Comparison of ENCODE assay signal across 9 cellular contexts in the genomic region with DNA sequence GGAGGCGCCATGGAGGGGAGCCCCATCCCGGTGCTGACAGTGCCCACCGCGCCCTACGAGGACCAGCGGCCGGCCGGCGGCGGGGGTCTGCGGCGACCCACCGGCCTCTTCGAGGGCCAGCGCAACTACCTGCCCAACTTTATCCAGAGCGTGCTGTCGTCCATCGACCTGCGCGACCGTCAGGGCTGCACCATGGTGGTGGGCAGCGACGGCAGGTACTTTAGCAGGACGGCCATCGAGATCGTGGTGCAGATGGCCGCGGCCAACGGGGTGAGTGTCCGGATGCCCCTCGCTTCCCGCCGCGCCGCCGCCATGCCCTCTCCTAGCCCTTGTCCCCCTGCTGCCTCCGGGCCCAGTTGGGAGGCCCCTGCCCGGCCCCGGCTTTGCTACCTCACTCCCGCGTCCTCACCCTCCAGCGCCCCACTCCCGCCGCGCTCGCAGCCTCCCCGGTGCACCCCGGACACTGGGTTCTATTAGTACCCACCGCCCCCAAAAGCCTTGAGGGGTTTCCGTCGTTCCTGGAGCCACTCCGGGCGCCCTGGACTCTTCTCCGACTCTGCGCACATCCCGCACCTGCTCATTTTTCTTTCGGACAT. TPM values are rescaled to one million over a fixed set of nuclear protein-coding genes. Genes with fewer than 3 reads are reported as not detected.
A peak's percentile ranks its signal among the peaks of the same experiment; 100 is the strongest.
DNase-seq lines count a peak whose midpoint lies in the region; ATAC-seq, FAIRE-seq and TF ChIP-seq lines count a peak whose summit lies in the region.
"Not testable (repeated sequence)": the region's sequence is repeated elsewhere in the genome, so short reads cannot be mapped to it uniquely, and the experiment has no call there.
"Had no signal": no experiment of that assay in that cellular context is flagged by ENCODE, and none has a peak within 500 bp of the region (broad histone marks: within the 10 kb centered on the region; RNA-seq: fewer than 3 reads in every experiment).

No MANE protein-coding gene starts in this region.

- not testable (repeated sequence) for H3K9ac ChIP-seq in GM23248; neuronal stem cell (ENCODE audit: low read depth, low read length, poor library complexity)

- H2AFZ ChIP-seq in GM23248: not testable (repeated sequence)
- peak overlapping the region; percentile 89 for H2AFZ ChIP-seq in neuronal stem cell (ENCODE audit: low read length)

- not testable (repeated sequence) for H3K27ac ChIP-seq in GM23248; left lung; neuronal stem cell (replicated peaks; ENCODE audit: low read length)
- H3K27ac ChIP-seq in Peyer's patch: peak overlapping the region in 3 of 4 donors; percentile 55 to 86 (median 77)
- peak overlapping the region; percentile 91 to 97 (median 92) for H3K27ac ChIP-seq in gastroesophageal sphincter

- H3F3A ChIP-seq in GM23248 (ENCODE audit: insufficient read depth): not testable (repeated sequence)

- H4K8ac ChIP-seq in neuronal stem cell (ENCODE audit: low read depth, low read length): not testable (repeated sequence)

- not testable (repeated sequence) for H2AK5ac ChIP-seq in neuronal stem cell (ENCODE audit: low read depth, low read length)

- in situ Hi-C loops in GM23248 (cut with MboI): loop anchor here (25.0 kb wide), 1 partner anchor 155 kb away; no protein-coding TSS in a partner anchor

- not testable (repeated sequence) for H4K20me1 ChIP-seq in GM23248 (ENCODE audit: insufficient read depth)

- TF ChIP-seq EP300 in gastroesophageal sphincter (IDR thresholded peaks at IDR 0.05): not testable (repeated sequence)

- peak overlapping the region; percentile 69; the same call in 1 of the 2 replicates for H3K4me3 ChIP-seq in GM23248
- peak overlapping the region; percentile 44 to 71 (median 54) for H3K4me3 ChIP-seq in Peyer's patch
- H3K4me3 ChIP-seq in bronchial epithelial cell (ENCODE audit: low read depth, low read length): peak overlapping the region; percentile 6
- H3K4me3 ChIP-seq in gastroesophageal sphincter: peak overlapping the region; percentile 77 to 92
- H3K4me3 ChIP-seq in left lung: peak overlapping the region; percentile 46
- peak overlapping the region; percentile 34 to 79 for H3K4me3 ChIP-seq in neuronal stem cell (ENCODE audit: low read length in 2 of 2)

- H2BK12ac ChIP-seq in neuronal stem cell (ENCODE audit: low read length): not testable (repeated sequence)

- 11 to 16% methylated on average over 21 to 32 of the region's 57 CpGs for WGBS in GM23248 (ENCODE audit: low coverage in 1 of 2, low lambda C conversion rate in 2 of 2, missing lambda C conversion rate in 2 of 2), 2 experiments
- no CpG with 5 or more reads among the region's 57 CpGs for WGBS in gastroesophageal sphincter (ENCODE audit: low coverage in 1 of 2), 2 donors
- WGBS in neuronal stem cell (ENCODE audit: extremely low coverage in 2 of 2, insufficient read length in 2 of 2, insufficient replicate concordance in 1 of 2), 2 donors: no CpG with 5 or more reads among the region's 57 CpGs

- TF ChIP-seq CTCF in Peyer's patch (IDR thresholded peaks at IDR 0.05); bronchial epithelial cell (IDR thresholded peaks at IDR 0.05; ENCODE audit: insufficient read depth, low read length, severe bottlenecking); gastroesophageal sphincter (IDR thresholded peaks at IDR 0.05); left lung (IDR thresholded peaks at IDR 0.05): not testable (repeated sequence)

- not testable (repeated sequence) for FAIRE-seq in bronchial epithelial cell (lab: Jason Lieb, UNC)

- H3K79me1 ChIP-seq in neuronal stem cell (ENCODE audit: low read depth, low read length): not testable (repeated sequence)

- H3K4ac ChIP-seq in neuronal stem cell (ENCODE audit: low read length): not testable (repeated sequence)

- H3K14ac ChIP-seq in neuronal stem cell (ENCODE audit: low read length): not testable (repeated sequence)

- not testable (repeated sequence) for H3K27me3 ChIP-seq in GM23248 (replicated peaks; ENCODE audit: insufficient read depth); Peyer's patch; bronchial epithelial cell (ENCODE audit: control insufficient read depth, insufficient read depth, low read length); gastroesophageal sphincter
- H3K27me3 ChIP-seq in left lung (peaks cover 0 to 24% of the 10 kb centered on the region in 2 donors), neuronal stem cell (ENCODE audit: control insufficient read depth in 3 of 3, insufficient read depth in 3 of 3, low read depth in 1 of 3, low read length in 3 of 3) (peaks cover 0 to 42% (median 10%) of the 10 kb centered on the region in 3 experiments)

- H3K9me3 ChIP-seq in GM23248 (ENCODE audit: low read depth); Peyer's patch; gastroesophageal sphincter; left lung; neuronal stem cell (replicated peaks in 1 of 2; ENCODE audit: control insufficient read depth in 2 of 2, insufficient read depth in 1 of 2, low read depth in 1 of 2, low read length in 2 of 2): not testable (repeated sequence)

- not testable (repeated sequence) for H3K79me2 ChIP-seq in GM23248 (ENCODE audit: insufficient read depth)

- not testable (repeated sequence) for H2BK120ac ChIP-seq in neuronal stem cell (ENCODE audit: low read depth, low read length)

- H3K23ac ChIP-seq in neuronal stem cell (ENCODE audit: low read depth, low read length, poor library complexity): not testable (repeated sequence)

- not testable (repeated sequence) for H2BK15ac ChIP-seq in neuronal stem cell (ENCODE audit: low read length)

- not testable (repeated sequence) for H3K4me2 ChIP-seq in GM23248 (ENCODE audit: unreplicated experiment)
- H3K4me2 ChIP-seq in neuronal stem cell (ENCODE audit: insufficient read depth, low read length, poor library complexity, severe bottlenecking): peak overlapping the region; percentile 73

- DNase-seq in GM23248; bronchial epithelial cell (ENCODE audit: low read depth); neuronal stem cell (ENCODE audit: low spot score); stimulated activated effector memory CD8-positive, alpha-beta T cell treated with anti-CD3 and anti-CD28 coated beads, Interleukin-12 subunit alpha, Interleukin-12 subunit beta, amount 100 ng/mL, for 72 hours (ENCODE audit: low spot score in 2 of 2): not testable (repeated sequence)
- peak in 2 of 3 donors; percentile 39 to 42 for DNase-seq in Peyer's patch
- peak in 1 of 2 donors; percentile 81 for DNase-seq in left lung

- not testable (repeated sequence) for H3K36me3 Mint-ChIP-seq in stimulated activated effector memory CD8-positive, alpha-beta T cell treated with anti-CD3 and anti-CD28 coated beads, Interleukin-12 subunit alpha, Interleukin-12 subunit beta, amount 100 ng/mL, for 72 hours

- H3K4me1 ChIP-seq in GM23248 (ENCODE audit: insufficient read depth); Peyer's patch; left lung; neuronal stem cell (ENCODE audit: control insufficient read depth in 2 of 2, insufficient read depth in 1 of 2, low read depth in 1 of 2, low read length in 2 of 2): not testable (repeated sequence)
- H3K4me1 ChIP-seq in gastroesophageal sphincter: peaks cover 0 to 15% (median 0%) of the 10 kb centered on the region in 3 donors

- not testable (repeated sequence) for H3K36me3 ChIP-seq in GM23248 (ENCODE audit: low read depth); Peyer's patch; bronchial epithelial cell (ENCODE audit: control insufficient read depth, insufficient read depth, low read length); gastroesophageal sphincter; left lung; neuronal stem cell (replicated peaks in 1 of 2; ENCODE audit: control insufficient read depth in 2 of 2, insufficient read depth in 2 of 2, low read length in 2 of 2)

- not testable (repeated sequence) for H4K91ac ChIP-seq in neuronal stem cell (ENCODE audit: low read depth, low read length, poor library complexity)

- peak overlapping the region; percentile 71 for H3K18ac ChIP-seq in neuronal stem cell (ENCODE audit: low read length)

- TF ChIP-seq POLR2A in Peyer's patch (IDR thresholded peaks at IDR 0.05); gastroesophageal sphincter (IDR thresholded peaks at IDR 0.05): not testable (repeated sequence)

- H3K4me3 Mint-ChIP-seq in stimulated activated effector memory CD8-positive, alpha-beta T cell treated with anti-CD3 and anti-CD28 coated beads, Interleukin-12 subunit alpha, Interleukin-12 subunit beta, amount 100 ng/mL, for 72 hours: peak overlapping the region; percentile 43

- intact Hi-C loops in left lung (cut with DNase I): not testable (repeated sequence)

- not testable (repeated sequence) for H2BK5ac ChIP-seq in neuronal stem cell (ENCODE audit: low read length)

- not testable (repeated sequence) for H3K9me2 ChIP-seq in GM23248 (ENCODE audit: insufficient read depth)

- ATAC-seq in gastroesophageal sphincter: peak; percentile 24
- peak; percentile 29 for ATAC-seq in left lung
- peak; percentile 33 for ATAC-seq in stimulated activated effector memory CD8-positive, alpha-beta T cell treated with anti-CD3 and anti-CD28 coated beads, Interleukin-12 subunit alpha, Interleukin-12 subunit beta, amount 100 ng/mL, for 72 hours

- not testable (repeated sequence) for H3K4me1 Mint-ChIP-seq in stimulated activated effector memory CD8-positive, alpha-beta T cell treated with anti-CD3 and anti-CD28 coated beads, Interleukin-12 subunit alpha, Interleukin-12 subunit beta, amount 100 ng/mL, for 72 hours

- H3K27ac Mint-ChIP-seq in stimulated activated effector memory CD8-positive, alpha-beta T cell treated with anti-CD3 and anti-CD28 coated beads, Interleukin-12 subunit alpha, Interleukin-12 subunit beta, amount 100 ng/mL, for 72 hours: not testable (repeated sequence)

- H3K9me3 Mint-ChIP-seq in stimulated activated effector memory CD8-positive, alpha-beta T cell treated with anti-CD3 and anti-CD28 coated beads, Interleukin-12 subunit alpha, Interleukin-12 subunit beta, amount 100 ng/mL, for 72 hours: not testable (repeated sequence)

RNA-seq across cellular contexts. Expression of gene PGM5, which starts 0.8 kb away (rescaled TPM):
- total RNA-seq in GM23248 (2014; rRNA removed; shearing (Covaris generic)): 0.11 TPM in 1 of 2 replicates, not detected in the other
- polyA plus RNA-seq in GM23248 (2016; fragmentation: Nextera tagmentation; extraction: Ambion mirVana): 0.46 TPM in 1 of 2 replicates, not detected in the other
- 10 to 100 TPM in 3 of 4 donors, 1 to 10 TPM in 1; 7.5 to 30.5 (median 23.6) TPM for total RNA-seq in Peyer's patch
- total RNA-seq in bronchial epithelial cell: under 0.01 TPM in 1 of 2 replicates, not detected in the other
- total RNA-seq in gastroesophageal sphincter: 100 to 1,000 TPM; 502 to 719 (median 699) TPM
- 10 to 100 TPM; 12.7 to 21.7 TPM for total RNA-seq in left lung
- polyA plus RNA-seq in neuronal stem cell (2013, experiment 1 of 2): 0.64 TPM
- 0.53 TPM for polyA plus RNA-seq in neuronal stem cell (2013, experiment 2 of 2)
- total RNA-seq: activated CD4-positive, alpha-beta T cell treated with anti-CD3 and anti-CD28 coated beads, Interleukin-2, amount 10 ng/mL, durations not matched to agents 7 days and 5 days; activated T-helper 2 cell treated with anti-CD3 and anti-CD28 coated beads, Interferon-gamma antibody, Interleukin-2, Interleukin-4, amounts not matched to agents 10 μg/mL and 5 μg/mL and 100 μg/mL, durations not matched to agents 14 hours and 24 hours and 36 hours had no signal

RNA-seq across cellular contexts. Expression of gene FOXD4L3, which starts 54.5 kb away (rescaled TPM):
- total RNA-seq in GM23248 (2014; rRNA removed; shearing (Covaris generic)): not detected in 2 replicates
- not detected in 2 replicates for polyA plus RNA-seq in GM23248 (2016; fragmentation: Nextera tagmentation; extraction: Ambion mirVana)
- total RNA-seq in Peyer's patch (1 to 10 TPM in 1 of 4 donors, under 1 TPM in 1, not detected in 2; 0.94 to 1.6 TPM), bronchial epithelial cell (not detected in 2 replicates), gastroesophageal sphincter (not detected), left lung (not detected)
- polyA plus RNA-seq in neuronal stem cell (2013, experiment 1 of 2): not detected
- polyA plus RNA-seq in neuronal stem cell (2013, experiment 2 of 2): not detected
- total RNA-seq: activated T-helper 2 cell treated with anti-CD3 and anti-CD28 coated beads, Interferon-gamma antibody, Interleukin-2, Interleukin-4, amounts not matched to agents 10 μg/mL and 5 μg/mL and 100 μg/mL, durations not matched to agents 14 hours and 24 hours and 36 hours had no signal

Comparison
In these comparisons a context has a peak if more than half of its experiments do, and no peak if none do; other contexts are left out.
1. H3K4me3 ChIP-seq: peak in every context shown above with its lines; median percentile 84 in gastroesophageal sphincter; 69 in GM23248; 56 in neuronal stem cell; 54 in Peyer's patch; 46 in left lung; 6 in bronchial epithelial cell.
2. RNA of gene PGM5, which starts 0.8 kb away (total RNA-seq): 502 to 719 TPM in gastroesophageal sphincter; 7.5 to 30.5 TPM in Peyer's patch, 12.7 to 21.7 TPM in left lung, 0.11 TPM in GM23248 and under 0.01 TPM in bronchial epithelial cell; every median in the first group is over 10 times any median in the second.
3. Peak in every context shown above with its lines, with median percentiles within 50 percentile points of each other: ATAC-seq.